1 cellular context compared by ENCODE assay signal in genomic region chr17:76452646-76453430, GRCh38.
TF ChIP-seq lines count a peak whose summit lies in the region.

UBE2O (minus strand) TSS chr17:76453152; CDS start chr17:76453141, 11 bp downstream.

TF ChIP-seq in HepG2, 621 proteins besides CTCF, POLR2A, EP300 and RAD21 (continued from another document and continues in another):
- TF ChIP-seq TEAD3 (CRISPR knock-in tag; optimal IDR thresholded peaks at IDR 0.05; ENCODE audit: borderline replicate concordance) (peak; percentile 71), ARNT2 (CRISPR knock-in tag; IDR thresholded peaks at IDR 0.05; ENCODE audit: low read depth) (peak; percentile 73; the same call in 1 of the 2 replicates), HOXA3 (CRISPR knock-in tag; IDR thresholded peaks at IDR 0.05) (peak; percentile 86), U2AF2 (IDR thresholded peaks at IDR 0.05; ENCODE audit: low read depth, low read length) (peak; percentile 94), REXO4 (CRISPR knock-in tag; IDR thresholded peaks at IDR 0.05; ENCODE audit: borderline replicate concordance) (no peak), HOXA9 (CRISPR knock-in tag; IDR thresholded peaks at IDR 0.05; ENCODE audit: borderline replicate concordance) (no peak), JUN (CRISPR knock-in tag; IDR thresholded peaks at IDR 0.05) (no peak), MXD4 (CRISPR knock-in tag; IDR thresholded peaks at IDR 0.05) (peak; percentile 52; the same call in 1 of the 2 replicates), PRMT3 (CRISPR knock-in tag; IDR thresholded peaks at IDR 0.05; ENCODE audit: borderline replicate concordance, low read depth) (0 out of 2 replicates have a peak, but pooled peaks have one; percentile 41), THAP8 (CRISPR knock-in tag; IDR thresholded peaks at IDR 0.05; ENCODE audit: borderline replicate concordance) (no peak), ELK4 (CRISPR knock-in tag; IDR thresholded peaks at IDR 0.05; ENCODE audit: borderline replicate concordance) (no peak), ZNF24 (IDR thresholded peaks at IDR 0.05) (no peak), SRSF4 (IDR thresholded peaks at IDR 0.05; ENCODE audit: low read depth, low read length, poor library complexity, severe bottlenecking) (no peak), ZKSCAN8 (CRISPR knock-in tag; IDR thresholded peaks at IDR 0.05; ENCODE audit: borderline replicate concordance) (no peak), DR1 (CRISPR knock-in tag; IDR thresholded peaks at IDR 0.05) (no peak; the same call in 1 of the 2 replicates), ZNF17 (CRISPR knock-in tag; IDR thresholded peaks at IDR 0.05) (no peak), HIVEP1 (CRISPR knock-in tag; IDR thresholded peaks at IDR 0.05) (no peak), ZNF256 (CRISPR knock-in tag; conservative IDR thresholded peaks at IDR 0.05) (no peak), CREB1 (IDR thresholded peaks at IDR 0.05) (peak; percentile 83), CREB1 (CRISPR knock-in tag; IDR thresholded peaks at IDR 0.05) (no peak), BRCA1 (CRISPR knock-in tag; IDR thresholded peaks at IDR 0.05) (no peak), BRD4 (CRISPR knock-in tag; IDR thresholded peaks at IDR 0.05) (no peak; the same call in 1 of the 2 replicates), PATZ1 (CRISPR knock-in tag; IDR thresholded peaks at IDR 0.05) (peak; percentile 76), EZH2 (conservative IDR thresholded peaks at IDR 0.05; ENCODE audit: low read depth, low read length) (no peak), PHF8 (CRISPR knock-in tag; IDR thresholded peaks at IDR 0.05) (peak; percentile 76), ZFP36L2 (CRISPR knock-in tag; IDR thresholded peaks at IDR 0.05) (no peak), HOXA5 (CRISPR knock-in tag; IDR thresholded peaks at IDR 0.05) (no peak), TMF1 (CRISPR knock-in tag; IDR thresholded peaks at IDR 0.05; ENCODE audit: low read depth) (no peak), ETV5 (CRISPR knock-in tag; IDR thresholded peaks at IDR 0.05; ENCODE audit: borderline replicate concordance) (no peak), POLR2AphosphoS5 (IDR thresholded peaks at IDR 0.05; ENCODE audit: low read depth, low read length) (peak; percentile 55; the same call in 1 of the 2 replicates)
- TF ChIP-seq, protein P1, sequence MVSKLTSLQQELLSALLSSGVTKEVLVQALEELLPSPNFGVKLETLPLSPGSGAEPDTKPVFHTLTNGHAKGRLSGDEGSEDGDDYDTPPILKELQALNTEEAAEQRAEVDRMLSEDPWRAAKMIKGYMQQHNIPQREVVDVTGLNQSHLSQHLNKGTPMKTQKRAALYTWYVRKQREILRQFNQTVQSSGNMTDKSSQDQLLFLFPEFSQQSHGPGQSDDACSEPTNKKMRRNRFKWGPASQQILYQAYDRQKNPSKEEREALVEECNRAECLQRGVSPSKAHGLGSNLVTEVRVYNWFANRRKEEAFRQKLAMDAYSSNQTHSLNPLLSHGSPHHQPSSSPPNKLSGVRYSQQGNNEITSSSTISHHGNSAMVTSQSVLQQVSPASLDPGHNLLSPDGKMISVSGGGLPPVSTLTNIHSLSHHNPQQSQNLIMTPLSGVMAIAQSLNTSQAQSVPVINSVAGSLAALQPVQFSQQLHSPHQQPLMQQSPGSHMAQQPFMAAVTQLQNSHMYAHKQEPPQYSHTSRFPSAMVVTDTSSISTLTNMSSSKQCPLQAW (CRISPR knock-in tag; IDR thresholded peaks at IDR 0.05) = no peak
- TF ChIP-seq, protein P2, sequence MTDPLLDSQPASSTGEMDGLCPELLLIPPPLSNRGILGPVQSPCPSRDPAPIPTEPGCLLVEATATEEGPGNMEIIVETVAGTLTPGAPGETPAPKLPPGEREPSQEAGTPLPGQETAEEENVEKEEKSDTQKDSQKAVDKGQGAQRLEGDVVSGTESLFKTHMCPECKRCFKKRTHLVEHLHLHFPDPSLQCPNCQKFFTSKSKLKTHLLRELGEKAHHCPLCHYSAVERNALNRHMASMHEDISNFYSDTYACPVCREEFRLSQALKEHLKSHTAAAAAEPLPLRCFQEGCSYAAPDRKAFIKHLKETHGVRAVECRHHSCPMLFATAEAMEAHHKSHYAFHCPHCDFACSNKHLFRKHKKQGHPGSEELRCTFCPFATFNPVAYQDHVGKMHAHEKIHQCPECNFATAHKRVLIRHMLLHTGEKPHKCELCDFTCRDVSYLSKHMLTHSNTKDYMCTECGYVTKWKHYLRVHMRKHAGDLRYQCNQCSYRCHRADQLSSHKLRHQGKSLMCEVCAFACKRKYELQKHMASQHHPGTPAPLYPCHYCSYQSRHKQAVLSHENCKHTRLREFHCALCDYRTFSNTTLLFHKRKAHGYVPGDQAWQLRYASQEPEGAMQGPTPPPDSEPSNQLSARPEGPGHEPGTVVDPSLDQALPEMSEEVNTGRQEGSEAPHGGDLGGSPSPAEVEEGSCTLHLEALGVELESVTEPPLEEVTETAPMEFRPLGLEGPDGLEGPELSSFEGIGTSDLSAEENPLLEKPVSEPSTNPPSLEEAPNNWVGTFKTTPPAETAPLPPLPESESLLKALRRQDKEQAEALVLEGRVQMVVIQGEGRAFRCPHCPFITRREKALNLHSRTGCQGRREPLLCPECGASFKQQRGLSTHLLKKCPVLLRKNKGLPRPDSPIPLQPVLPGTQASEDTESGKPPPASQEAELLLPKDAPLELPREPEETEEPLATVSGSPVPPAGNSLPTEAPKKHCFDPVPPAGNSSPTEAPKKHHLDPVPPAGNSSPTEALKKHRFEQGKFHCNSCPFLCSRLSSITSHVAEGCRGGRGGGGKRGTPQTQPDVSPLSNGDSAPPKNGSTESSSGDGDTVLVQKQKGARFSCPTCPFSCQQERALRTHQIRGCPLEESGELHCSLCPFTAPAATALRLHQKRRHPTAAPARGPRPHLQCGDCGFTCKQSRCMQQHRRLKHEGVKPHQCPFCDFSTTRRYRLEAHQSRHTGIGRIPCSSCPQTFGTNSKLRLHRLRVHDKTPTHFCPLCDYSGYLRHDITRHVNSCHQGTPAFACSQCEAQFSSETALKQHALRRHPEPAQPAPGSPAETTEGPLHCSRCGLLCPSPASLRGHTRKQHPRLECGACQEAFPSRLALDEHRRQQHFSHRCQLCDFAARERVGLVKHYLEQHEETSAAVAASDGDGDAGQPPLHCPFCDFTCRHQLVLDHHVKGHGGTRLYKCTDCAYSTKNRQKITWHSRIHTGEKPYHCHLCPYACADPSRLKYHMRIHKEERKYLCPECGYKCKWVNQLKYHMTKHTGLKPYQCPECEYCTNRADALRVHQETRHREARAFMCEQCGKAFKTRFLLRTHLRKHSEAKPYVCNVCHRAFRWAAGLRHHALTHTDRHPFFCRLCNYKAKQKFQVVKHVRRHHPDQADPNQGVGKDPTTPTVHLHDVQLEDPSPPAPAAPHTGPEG (CRISPR knock-in tag; IDR thresholded peaks at IDR 0.05) = peak; percentile 86
- TF ChIP-seq, protein P3, sequence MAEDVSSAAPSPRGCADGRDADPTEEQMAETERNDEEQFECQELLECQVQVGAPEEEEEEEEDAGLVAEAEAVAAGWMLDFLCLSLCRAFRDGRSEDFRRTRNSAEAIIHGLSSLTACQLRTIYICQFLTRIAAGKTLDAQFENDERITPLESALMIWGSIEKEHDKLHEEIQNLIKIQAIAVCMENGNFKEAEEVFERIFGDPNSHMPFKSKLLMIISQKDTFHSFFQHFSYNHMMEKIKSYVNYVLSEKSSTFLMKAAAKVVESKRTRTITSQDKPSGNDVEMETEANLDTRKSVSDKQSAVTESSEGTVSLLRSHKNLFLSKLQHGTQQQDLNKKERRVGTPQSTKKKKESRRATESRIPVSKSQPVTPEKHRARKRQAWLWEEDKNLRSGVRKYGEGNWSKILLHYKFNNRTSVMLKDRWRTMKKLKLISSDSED (CRISPR knock-in tag; IDR thresholded peaks at IDR 0.05) = no peak
- TF ChIP-seq, protein P4, sequence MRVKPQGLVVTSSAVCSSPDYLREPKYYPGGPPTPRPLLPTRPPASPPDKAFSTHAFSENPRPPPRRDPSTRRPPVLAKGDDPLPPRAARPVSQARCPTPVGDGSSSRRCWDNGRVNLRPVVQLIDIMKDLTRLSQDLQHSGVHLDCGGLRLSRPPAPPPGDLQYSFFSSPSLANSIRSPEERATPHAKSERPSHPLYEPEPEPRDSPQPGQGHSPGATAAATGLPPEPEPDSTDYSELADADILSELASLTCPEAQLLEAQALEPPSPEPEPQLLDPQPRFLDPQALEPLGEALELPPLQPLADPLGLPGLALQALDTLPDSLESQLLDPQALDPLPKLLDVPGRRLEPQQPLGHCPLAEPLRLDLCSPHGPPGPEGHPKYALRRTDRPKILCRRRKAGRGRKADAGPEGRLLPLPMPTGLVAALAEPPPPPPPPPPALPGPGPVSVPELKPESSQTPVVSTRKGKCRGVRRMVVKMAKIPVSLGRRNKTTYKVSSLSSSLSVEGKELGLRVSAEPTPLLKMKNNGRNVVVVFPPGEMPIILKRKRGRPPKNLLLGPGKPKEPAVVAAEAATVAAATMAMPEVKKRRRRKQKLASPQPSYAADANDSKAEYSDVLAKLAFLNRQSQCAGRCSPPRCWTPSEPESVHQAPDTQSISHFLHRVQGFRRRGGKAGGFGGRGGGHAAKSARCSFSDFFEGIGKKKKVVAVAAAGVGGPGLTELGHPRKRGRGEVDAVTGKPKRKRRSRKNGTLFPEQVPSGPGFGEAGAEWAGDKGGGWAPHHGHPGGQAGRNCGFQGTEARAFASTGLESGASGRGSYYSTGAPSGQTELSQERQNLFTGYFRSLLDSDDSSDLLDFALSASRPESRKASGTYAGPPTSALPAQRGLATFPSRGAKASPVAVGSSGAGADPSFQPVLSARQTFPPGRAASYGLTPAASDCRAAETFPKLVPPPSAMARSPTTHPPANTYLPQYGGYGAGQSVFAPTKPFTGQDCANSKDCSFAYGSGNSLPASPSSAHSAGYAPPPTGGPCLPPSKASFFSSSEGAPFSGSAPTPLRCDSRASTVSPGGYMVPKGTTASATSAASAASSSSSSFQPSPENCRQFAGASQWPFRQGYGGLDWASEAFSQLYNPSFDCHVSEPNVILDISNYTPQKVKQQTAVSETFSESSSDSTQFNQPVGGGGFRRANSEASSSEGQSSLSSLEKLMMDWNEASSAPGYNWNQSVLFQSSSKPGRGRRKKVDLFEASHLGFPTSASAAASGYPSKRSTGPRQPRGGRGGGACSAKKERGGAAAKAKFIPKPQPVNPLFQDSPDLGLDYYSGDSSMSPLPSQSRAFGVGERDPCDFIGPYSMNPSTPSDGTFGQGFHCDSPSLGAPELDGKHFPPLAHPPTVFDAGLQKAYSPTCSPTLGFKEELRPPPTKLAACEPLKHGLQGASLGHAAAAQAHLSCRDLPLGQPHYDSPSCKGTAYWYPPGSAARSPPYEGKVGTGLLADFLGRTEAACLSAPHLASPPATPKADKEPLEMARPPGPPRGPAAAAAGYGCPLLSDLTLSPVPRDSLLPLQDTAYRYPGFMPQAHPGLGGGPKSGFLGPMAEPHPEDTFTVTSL (CRISPR knock-in tag; IDR thresholded peaks at IDR 0.05; ENCODE audit: borderline replicate concordance) = no peak; the same call in 1 of the 2 replicates
- TF ChIP-seq, protein P5, sequence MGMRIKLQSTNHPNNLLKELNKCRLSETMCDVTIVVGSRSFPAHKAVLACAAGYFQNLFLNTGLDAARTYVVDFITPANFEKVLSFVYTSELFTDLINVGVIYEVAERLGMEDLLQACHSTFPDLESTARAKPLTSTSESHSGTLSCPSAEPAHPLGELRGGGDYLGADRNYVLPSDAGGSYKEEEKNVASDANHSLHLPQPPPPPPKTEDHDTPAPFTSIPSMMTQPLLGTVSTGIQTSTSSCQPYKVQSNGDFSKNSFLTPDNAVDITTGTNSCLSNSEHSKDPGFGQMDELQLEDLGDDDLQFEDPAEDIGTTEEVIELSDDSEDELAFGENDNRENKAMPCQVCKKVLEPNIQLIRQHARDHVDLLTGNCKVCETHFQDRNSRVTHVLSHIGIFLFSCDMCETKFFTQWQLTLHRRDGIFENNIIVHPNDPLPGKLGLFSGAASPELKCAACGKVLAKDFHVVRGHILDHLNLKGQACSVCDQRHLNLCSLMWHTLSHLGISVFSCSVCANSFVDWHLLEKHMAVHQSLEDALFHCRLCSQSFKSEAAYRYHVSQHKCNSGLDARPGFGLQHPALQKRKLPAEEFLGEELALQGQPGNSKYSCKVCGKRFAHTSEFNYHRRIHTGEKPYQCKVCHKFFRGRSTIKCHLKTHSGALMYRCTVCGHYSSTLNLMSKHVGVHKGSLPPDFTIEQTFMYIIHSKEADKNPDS (CRISPR knock-in tag; IDR thresholded peaks at IDR 0.05) = no peak; the same call in 1 of the 2 replicates
- TF ChIP-seq, protein P6, sequence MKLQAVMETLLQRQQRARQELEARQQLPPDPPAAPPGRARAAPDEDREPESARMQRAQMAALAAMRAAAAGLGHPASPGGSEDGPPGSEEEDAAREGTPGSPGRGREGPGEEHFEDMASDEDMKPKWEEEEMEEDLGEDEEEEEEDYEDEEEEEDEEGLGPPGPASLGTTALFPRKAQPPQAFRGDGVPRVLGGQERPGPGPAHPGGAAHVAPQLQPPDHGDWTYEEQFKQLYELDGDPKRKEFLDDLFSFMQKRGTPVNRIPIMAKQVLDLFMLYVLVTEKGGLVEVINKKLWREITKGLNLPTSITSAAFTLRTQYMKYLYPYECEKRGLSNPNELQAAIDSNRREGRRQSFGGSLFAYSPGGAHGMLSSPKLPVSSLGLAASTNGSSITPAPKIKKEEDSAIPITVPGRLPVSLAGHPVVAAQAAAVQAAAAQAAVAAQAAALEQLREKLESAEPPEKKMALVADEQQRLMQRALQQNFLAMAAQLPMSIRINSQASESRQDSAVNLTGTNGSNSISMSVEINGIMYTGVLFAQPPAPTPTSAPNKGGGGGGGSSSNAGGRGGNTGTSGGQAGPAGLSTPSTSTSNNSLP (IDR thresholded peaks at IDR 0.05; ENCODE audit: low read depth, low read length) = no peak
